In genomic region chr15:64045774-64046346, GRCh38 we compare ENCODE assay signal across 8 cellular contexts. TPM values are rescaled to one million over a fixed set of nuclear protein-coding genes. Genes with fewer than 3 reads are reported as not detected.
A peak's percentile ranks its signal among the peaks of the same experiment; 100 is the strongest.
DNase-seq lines count a peak whose midpoint lies in the region; ATAC-seq and TF ChIP-seq lines count a peak whose summit lies in the region.

No MANE protein-coding gene starts in this region.

- peak overlapping the region; percentile 43 for H3K4me3 ChIP-seq in BE2C (ENCODE audit: low read depth, low read length)
- peak overlapping the region; percentile 73 for H3K4me3 ChIP-seq in OCI-LY1 (ENCODE audit: low read depth, low read length, poor library complexity, severe bottlenecking)
- peak overlapping the region; percentile 80 to 82 for H3K4me3 ChIP-seq in duodenal mucosa (ENCODE audit: low read depth in 1 of 2, low read length in 2 of 2)
- H3K4me3 ChIP-seq in mucosa of stomach (ENCODE audit: low read length): peak overlapping the region; percentile 73

- H3K9ac ChIP-seq in OCI-LY1 (ENCODE audit: low read length) (peak overlapping the region; percentile 74), duodenal mucosa (ENCODE audit: low read depth in 1 of 2, low read length in 2 of 2) (peak overlapping the region; percentile 65 to 68), mucosa of stomach (ENCODE audit: low read length) (peak overlapping the region; percentile 72)

- H3K27me3 ChIP-seq in BE2C (peaks cover 3% of the 10 kb centered on the region), OCI-LY1 (ENCODE audit: insufficient read depth, low read length) (no peaks in the 10 kb centered on the region), duodenal mucosa (ENCODE audit: control insufficient read depth in 1 of 2, insufficient read depth in 2 of 2, low read length in 2 of 2) (no peaks in the 10 kb centered on the region), mucosa of stomach (ENCODE audit: control insufficient read depth, insufficient read depth, low read length) (peaks cover 7% of the 10 kb centered on the region)

- H3K9me3 ChIP-seq in BE2C (no peaks in the 10 kb centered on the region), OCI-LY1 (ENCODE audit: low read length) (no peaks in the 10 kb centered on the region), duodenal mucosa (ENCODE audit: control insufficient read depth in 1 of 2, low read length in 2 of 2) (no peaks in the 10 kb centered on the region), mucosa of stomach (ENCODE audit: control insufficient read depth, low read length) (no peaks in the 10 kb centered on the region)

- H2AFZ ChIP-seq in OCI-LY1 (ENCODE audit: low read length): 0 out of 2 replicates have a peak overlapping the region, but pooled peaks have one; percentile 8

- H3K4me2 ChIP-seq in OCI-LY1 (ENCODE audit: low read length): peak overlapping the region; percentile 83

- H3K4me1 ChIP-seq in BE2C (no peaks in the 10 kb centered on the region; the same call in 1 of the 2 replicates), OCI-LY1 (ENCODE audit: insufficient read depth, low read length, severe bottlenecking) (peaks cover 50% of the 10 kb centered on the region), duodenal mucosa (ENCODE audit: control insufficient read depth in 1 of 2, insufficient read depth in 2 of 2, low read length in 2 of 2) (peaks cover 21 to 24% of the 10 kb centered on the region in 2 donors), mucosa of stomach (ENCODE audit: control insufficient read depth, insufficient read depth, low read length) (peaks cover 26% of the 10 kb centered on the region)

- H3K9me2 ChIP-seq in OCI-LY1 (ENCODE audit: low read depth, low read length): no peaks in the 10 kb centered on the region

- DNase-seq in BE2C (no peak), NAMALWA (ENCODE audit: low spot score) (no peak), A172 (ENCODE audit: low spot score) (no peak), HPDE6-E6E7 (ENCODE audit: extremely low spot score) (no peak)

- H3K27ac ChIP-seq in OCI-LY1 (ENCODE audit: low read depth, low read length, poor library complexity, severe bottlenecking): peak overlapping the region; percentile 60
- peak overlapping the region; percentile 23 for H3K27ac ChIP-seq in duodenal mucosa (ENCODE audit: low read depth, low read length)

- H3K36me3 ChIP-seq in BE2C: no peaks in the 10 kb centered on the region
- no peaks in the 10 kb centered on the region for H3K36me3 ChIP-seq in OCI-LY1 (ENCODE audit: insufficient read depth, low read length)
- H3K36me3 ChIP-seq in duodenal mucosa (ENCODE audit: control insufficient read depth in 1 of 2, insufficient read depth in 2 of 2, low read length in 2 of 2): no peaks in the 10 kb centered on the region
- H3K36me3 ChIP-seq in mucosa of stomach (ENCODE audit: control insufficient read depth, insufficient read depth, low read length): no peaks in the 10 kb centered on the region

- H4K20me1 ChIP-seq in OCI-LY1 (ENCODE audit: insufficient read depth, low read length): no peaks in the 10 kb centered on the region

- H3F3A ChIP-seq in OCI-LY1 (ENCODE audit: insufficient read depth, low read length): no peaks in the 10 kb centered on the region

- peak; percentile 22 for ATAC-seq in GM19463 (IDR thresholded peaks at IDR 0.05; ENCODE audit: unreplicated experiment)

- no peaks in the 10 kb centered on the region for H3K79me2 ChIP-seq in OCI-LY1 (ENCODE audit: insufficient read depth, low read length)

- no peak for TF ChIP-seq CTCF in BE2C (IDR thresholded peaks at IDR 0.05; ENCODE audit: low read depth, low read length)
- no peak for TF ChIP-seq CTCF in OCI-LY1 (IDR thresholded peaks at IDR 0.05; ENCODE audit: low read length)

RNA-seq across cellular contexts. Expression of gene DAPK2, which starts 0.4 kb away (rescaled TPM):
- 0.40 TPM for polyA plus RNA-seq in BE2C (2012; ENCODE audit: insufficient read depth, insufficient read length, low read depth)
- 1.5 and 3.2 TPM in 2 replicates for total RNA-seq in A172 (2014; rRNA removed; shearing (Covaris generic))

RNA-seq across cellular contexts. Expression of gene CIAO2A, which starts 47.8 kb away (rescaled TPM):
- 66.6 TPM for polyA plus RNA-seq in BE2C (2012; ENCODE audit: insufficient read depth, insufficient read length, low read depth)
- total RNA-seq in A172 (2014; rRNA removed; shearing (Covaris generic)): 179 and 181 TPM in 2 replicates

RNA-seq across cellular contexts. Expression of gene SNX1, which starts 49.9 kb away (rescaled TPM):
- 120 TPM for polyA plus RNA-seq in BE2C (2012; ENCODE audit: insufficient read depth, insufficient read length, low read depth)
- 30.7 TPM in 2 replicates for total RNA-seq in A172 (2014; rRNA removed; shearing (Covaris generic))
